In the genomic region with DNA sequence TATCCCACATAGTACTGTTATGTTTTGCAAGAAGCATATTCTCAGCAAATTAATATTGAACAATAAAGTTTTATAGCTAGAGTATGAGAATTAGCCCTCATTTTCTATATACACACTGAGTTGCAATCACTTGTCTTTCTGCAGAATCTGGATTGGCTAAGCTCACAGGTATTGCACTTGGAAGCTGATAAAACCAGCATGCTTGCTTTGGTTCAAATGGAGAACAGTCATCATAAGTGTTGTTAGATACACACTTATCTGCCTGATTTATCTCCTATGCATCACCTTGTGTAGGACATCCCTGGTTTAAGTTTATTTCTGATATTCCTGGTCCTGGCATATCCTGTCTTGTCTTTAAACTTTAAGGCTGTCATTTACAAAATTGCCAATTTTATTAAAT, we compare ENCODE assay signal across 24 cellular contexts.
"Had no signal": no experiment of that assay in that cellular context is flagged by ENCODE, and none has a peak within 500 bp of the region (broad histone marks: within the 10 kb centered on the region; RNA-seq: fewer than 3 reads in every experiment).

No MANE protein-coding gene starts in this region.

- DNase-seq: natural killer cell; occipital lobe; ovary; posterior cingulate gyrus; psoas muscle; right cardiac atrium; right lobe of liver; sigmoid colon; small intestine; stimulated activated CD4-positive, alpha-beta T cell treated with anti-CD3 and anti-CD28 coated beads, Interleukin-15, amount 100 ng/mL, for 24 hours; stimulated activated CD4-positive, alpha-beta T cell treated with anti-CD3 and anti-CD28 coated beads, Interleukin-2, amount 100 ng/mL, for 24 hours; stimulated activated CD4-positive, alpha-beta T cell treated with anti-CD3 and anti-CD28 coated beads, Interleukin-2, amount 100 ng/mL, for 48 hours; stimulated activated CD4-positive, alpha-beta T cell treated with anti-CD3 and anti-CD28 coated beads, Interleukin-4, amount 100 ng/mL, for 24 hours; stimulated activated naive B cell treated with anti-CD40 and anti-IgM and Interleukin-4, amounts not matched to agents 10 μg/mL and 1 μg/mL and 100 μg/mL, for 72 hours; stimulated activated naive CD4-positive, alpha-beta T cell treated with Interleukin-2 at 50 U/mL for 16 hours; stomach; thyroid gland; upper lobe of right lung; uterus had no signal

- H3K4me3 ChIP-seq: neural progenitor cell, ovary, psoas muscle, right lobe of liver, sigmoid colon, stomach, thoracic aorta, thyroid gland, tibial nerve, upper lobe of right lung, uterus had no signal

- H3K79me2 ChIP-seq: parathyroid adenoma had no signal

- H3K36me3 ChIP-seq: ovary, uterus had no signal

- H3K27ac ChIP-seq: neural progenitor cell, ovary, parathyroid adenoma, psoas muscle, right lobe of liver, sigmoid colon, stomach, thoracic aorta, thyroid gland, tibial nerve, upper lobe of right lung, uterus had no signal

- H2AFZ ChIP-seq: neural progenitor cell, parathyroid adenoma had no signal

- H3K9me3 ChIP-seq: ovary, psoas muscle, right lobe of liver, sigmoid colon, stomach, thoracic aorta, thyroid gland, tibial nerve, upper lobe of right lung, uterus had no signal

- ATAC-seq: natural killer cell; psoas muscle; right cardiac atrium; right lobe of liver; stimulated activated effector memory CD8-positive, alpha-beta T cell treated with anti-CD3 and anti-CD28 coated beads, Interleukin-12 subunit alpha, Interleukin-12 subunit beta, amount 100 ng/mL, for 72 hours; stimulated activated naive B cell treated with anti-CD40 and anti-IgM and Interleukin-4, amounts not matched to agents 10 μg/mL and 1 μg/mL and 100 μg/mL, for 72 hours; upper lobe of right lung had no signal

- H3K27me3 ChIP-seq: neural progenitor cell, ovary, right lobe of liver, sigmoid colon, stomach, thyroid gland, tibial nerve, upper lobe of right lung, uterus had no signal

- H3K4me2 ChIP-seq: neural progenitor cell had no signal

- H3K4me1 ChIP-seq: neural progenitor cell, parathyroid adenoma, psoas muscle, right lobe of liver, sigmoid colon, stomach, thyroid gland, tibial nerve, upper lobe of right lung, uterus had no signal

- H3K9ac ChIP-seq: neural progenitor cell, parathyroid adenoma had no signal
